Comparison of ENCODE assay signal across 1 cellular context in genomic region chr17:60766778-60767190, GRCh38.
TF ChIP-seq lines count a peak whose summit lies in the region.

No MANE protein-coding gene starts in this region.

TF ChIP-seq in HepG2, 621 proteins besides CTCF, POLR2A, EP300 and RAD21 (continued from another document):
- TF ChIP-seq CREB3 (CRISPR knock-in tag; IDR thresholded peaks at IDR 0.05) (no peak), MAZ (IDR thresholded peaks at IDR 0.05; ENCODE audit: borderline replicate concordance, low read depth, low read length) (no peak), MAZ (CRISPR knock-in tag; IDR thresholded peaks at IDR 0.05; ENCODE audit: low read depth) (peak; percentile 26; the same call in 1 of the 2 replicates), PHB2 (IDR thresholded peaks at IDR 0.05; ENCODE audit: partially characterized antibody) (no peak), KAT8 (CRISPR knock-in tag; IDR thresholded peaks at IDR 0.05) (no peak), ZMYM3 (CRISPR knock-in tag; IDR thresholded peaks at IDR 0.05) (peak; percentile 72; the same call in 1 of the 2 replicates), FOXO1 (CRISPR knock-in tag; IDR thresholded peaks at IDR 0.05) (peak; percentile 66), ETS1 (CRISPR knock-in tag; IDR thresholded peaks at IDR 0.05) (no peak), ZNF354B (CRISPR knock-in tag; IDR thresholded peaks at IDR 0.05) (no peak), SOX13 (IDR thresholded peaks at IDR 0.05) (no peak), SOX13 (CRISPR knock-in tag; conservative IDR thresholded peaks at IDR 0.05 in 1 of 2, IDR thresholded peaks at IDR 0.05 in 1 of 2) (peak in 1 of 2 experiments; percentile 47; a peak in 1 of 4 replicates), ZNF513 (CRISPR knock-in tag; conservative IDR thresholded peaks at IDR 0.05) (0 out of 2 replicates have a peak, but pooled peaks have one; percentile 35), HOXA5 (CRISPR knock-in tag; IDR thresholded peaks at IDR 0.05) (no peak), KAT2B (IDR thresholded peaks at IDR 0.05; ENCODE audit: borderline replicate concordance, low read depth, low read length) (no peak), KLF16 (CRISPR knock-in tag; IDR thresholded peaks at IDR 0.05) (no peak), SP4 (CRISPR knock-in tag; IDR thresholded peaks at IDR 0.05) (peak; percentile 59), KDM2A (CRISPR knock-in tag; IDR thresholded peaks at IDR 0.05; ENCODE audit: borderline replicate concordance, low read depth) (peak; percentile 17; the same call in 1 of the 2 replicates), TBX2 (CRISPR knock-in tag; IDR thresholded peaks at IDR 0.05; ENCODE audit: borderline replicate concordance) (peak; percentile 52; the same call in 1 of the 2 replicates), ZNF580 (CRISPR knock-in tag; IDR thresholded peaks at IDR 0.05; ENCODE audit: borderline replicate concordance, low read depth) (0 out of 2 replicates have a peak, but pooled peaks have one; percentile 43), MATR3 (CRISPR knock-in tag; IDR thresholded peaks at IDR 0.05) (no peak), ARNT (IDR thresholded peaks at IDR 0.05) (no peak), SAP130 (CRISPR knock-in tag; IDR thresholded peaks at IDR 0.05; ENCODE audit: low read depth) (peak; percentile 32; the same call in 1 of the 2 replicates), PHF21A (CRISPR knock-in tag; IDR thresholded peaks at IDR 0.05) (no peak), PHF8 (CRISPR knock-in tag; IDR thresholded peaks at IDR 0.05) (no peak), PBX2 (CRISPR knock-in tag; IDR thresholded peaks at IDR 0.05) (no peak), ZNF687 (CRISPR knock-in tag; IDR thresholded peaks at IDR 0.05) (peak; percentile 62), ZFP91 (CRISPR knock-in tag; IDR thresholded peaks at IDR 0.05; ENCODE audit: borderline replicate concordance) (0 out of 2 replicates have a peak, but pooled peaks have one; percentile 39), RERE (CRISPR knock-in tag; IDR thresholded peaks at IDR 0.05; ENCODE audit: low read depth) (no peak), MED1 (CRISPR knock-in tag; IDR thresholded peaks at IDR 0.05) (peak; percentile 20; the same call in 1 of the 2 replicates)
- TF ChIP-seq, protein P1, sequence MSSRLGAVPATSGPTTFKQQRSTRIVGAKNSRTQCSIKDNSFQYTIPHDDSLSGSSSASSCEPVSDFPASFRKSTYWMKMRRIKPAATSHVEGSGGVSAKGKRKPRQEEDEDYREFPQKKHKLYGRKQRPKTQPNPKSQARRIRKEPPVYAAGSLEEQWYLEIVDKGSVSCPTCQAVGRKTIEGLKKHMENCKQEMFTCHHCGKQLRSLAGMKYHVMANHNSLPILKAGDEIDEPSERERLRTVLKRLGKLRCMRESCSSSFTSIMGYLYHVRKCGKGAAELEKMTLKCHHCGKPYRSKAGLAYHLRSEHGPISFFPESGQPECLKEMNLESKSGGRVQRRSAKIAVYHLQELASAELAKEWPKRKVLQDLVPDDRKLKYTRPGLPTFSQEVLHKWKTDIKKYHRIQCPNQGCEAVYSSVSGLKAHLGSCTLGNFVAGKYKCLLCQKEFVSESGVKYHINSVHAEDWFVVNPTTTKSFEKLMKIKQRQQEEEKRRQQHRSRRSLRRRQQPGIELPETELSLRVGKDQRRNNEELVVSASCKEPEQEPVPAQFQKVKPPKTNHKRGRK (CRISPR knock-in tag; IDR thresholded peaks at IDR 0.05) = no peak
- TF ChIP-seq, protein P2, sequence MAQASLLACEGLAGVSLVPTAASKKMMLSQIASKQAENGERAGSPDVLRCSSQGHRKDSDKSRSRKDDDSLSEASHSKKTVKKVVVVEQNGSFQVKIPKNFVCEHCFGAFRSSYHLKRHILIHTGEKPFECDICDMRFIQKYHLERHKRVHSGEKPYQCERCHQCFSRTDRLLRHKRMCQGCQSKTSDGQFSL (CRISPR knock-in tag; IDR thresholded peaks at IDR 0.05) = no peak
- TF ChIP-seq, protein P3, sequence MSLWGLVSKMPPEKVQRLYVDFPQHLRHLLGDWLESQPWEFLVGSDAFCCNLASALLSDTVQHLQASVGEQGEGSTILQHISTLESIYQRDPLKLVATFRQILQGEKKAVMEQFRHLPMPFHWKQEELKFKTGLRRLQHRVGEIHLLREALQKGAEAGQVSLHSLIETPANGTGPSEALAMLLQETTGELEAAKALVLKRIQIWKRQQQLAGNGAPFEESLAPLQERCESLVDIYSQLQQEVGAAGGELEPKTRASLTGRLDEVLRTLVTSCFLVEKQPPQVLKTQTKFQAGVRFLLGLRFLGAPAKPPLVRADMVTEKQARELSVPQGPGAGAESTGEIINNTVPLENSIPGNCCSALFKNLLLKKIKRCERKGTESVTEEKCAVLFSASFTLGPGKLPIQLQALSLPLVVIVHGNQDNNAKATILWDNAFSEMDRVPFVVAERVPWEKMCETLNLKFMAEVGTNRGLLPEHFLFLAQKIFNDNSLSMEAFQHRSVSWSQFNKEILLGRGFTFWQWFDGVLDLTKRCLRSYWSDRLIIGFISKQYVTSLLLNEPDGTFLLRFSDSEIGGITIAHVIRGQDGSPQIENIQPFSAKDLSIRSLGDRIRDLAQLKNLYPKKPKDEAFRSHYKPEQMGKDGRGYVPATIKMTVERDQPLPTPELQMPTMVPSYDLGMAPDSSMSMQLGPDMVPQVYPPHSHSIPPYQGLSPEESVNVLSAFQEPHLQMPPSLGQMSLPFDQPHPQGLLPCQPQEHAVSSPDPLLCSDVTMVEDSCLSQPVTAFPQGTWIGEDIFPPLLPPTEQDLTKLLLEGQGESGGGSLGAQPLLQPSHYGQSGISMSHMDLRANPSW (CRISPR knock-in tag; IDR thresholded peaks at IDR 0.05; ENCODE audit: borderline replicate concordance) = no peak
- TF ChIP-seq, protein P4, sequence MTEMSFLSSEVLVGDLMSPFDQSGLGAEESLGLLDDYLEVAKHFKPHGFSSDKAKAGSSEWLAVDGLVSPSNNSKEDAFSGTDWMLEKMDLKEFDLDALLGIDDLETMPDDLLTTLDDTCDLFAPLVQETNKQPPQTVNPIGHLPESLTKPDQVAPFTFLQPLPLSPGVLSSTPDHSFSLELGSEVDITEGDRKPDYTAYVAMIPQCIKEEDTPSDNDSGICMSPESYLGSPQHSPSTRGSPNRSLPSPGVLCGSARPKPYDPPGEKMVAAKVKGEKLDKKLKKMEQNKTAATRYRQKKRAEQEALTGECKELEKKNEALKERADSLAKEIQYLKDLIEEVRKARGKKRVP (CRISPR knock-in tag; IDR thresholded peaks at IDR 0.05) = no peak
